9 cellular contexts compared by ENCODE assay signal in genomic region chr9:129079829-129080228, GRCh38. TPM values are rescaled to one million over a fixed set of nuclear protein-coding genes. Genes with fewer than 3 reads are reported as not detected.
DNase-seq lines count a peak whose midpoint lies in the region; ATAC-seq and TF ChIP-seq lines count a peak whose summit lies in the region.
"Had no signal": no experiment of that assay in that cellular context is flagged by ENCODE, and none has a peak within 500 bp of the region (broad histone marks: within the 10 kb centered on the region; RNA-seq: fewer than 3 reads in every experiment).

No MANE protein-coding gene starts in this region.

- POLR2A ChIA-PET in CD4-positive, alpha-beta T cell (lab: Charles Lee), result interaction anchor here (0.6 to 2.4 kb wide), 9 partner anchors 8 to 545 kb away, joined by 3 to 25 read pairs (median 3); partner anchors contain the start of genes CRAT, MIGA2, PTPA and SH3GLB2

- no peaks in the 10 kb centered on the region for H3K36me3 Mint-ChIP-seq in CD4-positive, alpha-beta T cell (ENCODE audit: low read depth)

- CTCF ChIA-PET in CD4-positive, alpha-beta T cell (lab: Charles Lee), result no interaction called here

- H4K20me1 ChIP-seq in neural cell (ENCODE audit: insufficient read depth), result no peaks in the 10 kb centered on the region

- H3K36me3 ChIP-seq in MG63 (no peaks in the 10 kb centered on the region), duodenal mucosa (ENCODE audit: control insufficient read depth in 1 of 2, insufficient read depth in 2 of 2, low read length in 2 of 2) (peaks cover 0 to 12% of the 10 kb centered on the region in 2 donors), neural cell (ENCODE audit: insufficient read depth, low read length) (no peaks in the 10 kb centered on the region)

- H3K9me3 Mint-ChIP-seq in CD4-positive, alpha-beta T cell, result no peaks in the 10 kb centered on the region

- no peak for TF ChIP-seq CTCF in CD4-positive, alpha-beta T cell (IDR thresholded peaks at IDR 0.05)
- TF ChIP-seq CTCF in neural cell (IDR thresholded peaks at IDR 0.05; ENCODE audit: poor library complexity, severe bottlenecking), result no peak

- H3F3A ChIP-seq in neural cell (ENCODE audit: insufficient read depth, low read length, poor library complexity, severe bottlenecking), result no peaks in the 10 kb centered on the region

- no peak for ATAC-seq in CD4-positive, alpha-beta T cell (ENCODE audit: poor library complexity)
- ATAC-seq in HG03442 (IDR thresholded peaks at IDR 0.05; ENCODE audit: unreplicated experiment), result no peak

- H3K27me3 Mint-ChIP-seq in CD4-positive, alpha-beta T cell, result no peaks in the 10 kb centered on the region

- no peak overlapping the region for H3K27ac Mint-ChIP-seq in CD4-positive, alpha-beta T cell

- H3K9me3 ChIP-seq in CD4-positive, alpha-beta T cell (ENCODE audit: control insufficient read depth, low read length), result no peaks in the 10 kb centered on the region
- H3K9me3 ChIP-seq in MG63 (no peaks in the 10 kb centered on the region), duodenal mucosa (ENCODE audit: control insufficient read depth in 1 of 2, low read length in 2 of 2) (no peaks in the 10 kb centered on the region), neural cell (ENCODE audit: low read length) (no peaks in the 10 kb centered on the region)

- DNase-seq in CD4-positive, alpha-beta T cell, result no peak
- DNase-seq in MG63, result no peak
- no peak for DNase-seq in DMS 273 (lab: John Stamatoyannopoulos, UW; ENCODE audit: unreplicated experiment)
- DNase-seq in midbrain (lab: John Stamatoyannopoulos, UW), result no peak
- DNase-seq in AG08396 (ENCODE audit: low spot score), result no peak
- DNase-seq: hypothalamus had no signal

- TF ChIP-seq RAD21 in neural cell (conservative IDR thresholded peaks at IDR 0.05), result no peak

- intact Hi-C loops in CD4-positive, alpha-beta T cell (cut with DNase I, micrococcal nuclease), result loop anchor here (2.0 kb wide), 3 partner anchors 31 to 51 kb away; partner anchors contain the start of genes CRAT (in 1 of the 2), MIGA2 (in 1 of the 2), PTPA (in 1 of the 2) and SH3GLB2 (in 1 of the 2)

- no peak overlapping the region for H2AFZ ChIP-seq in neural cell (ENCODE audit: low read depth, low read length)

- H3K4me3 ChIP-seq in MG63, result peak overlapping the region; percentile 97
- H3K4me3 ChIP-seq in duodenal mucosa (ENCODE audit: low read depth in 1 of 2, low read length in 2 of 2), result peak overlapping the region; percentile 76 to 93
- peak overlapping the region; percentile 86 for H3K4me3 ChIP-seq in neural cell (ENCODE audit: low read length)

- no peak for TF ChIP-seq EP300 in neural cell (conservative IDR thresholded peaks at IDR 0.05; ENCODE audit: poor library complexity, severe bottlenecking)

- no peaks in the 10 kb centered on the region for H3K9me2 ChIP-seq in neural cell (ENCODE audit: insufficient read depth, low read length)

- H3K4me1 Mint-ChIP-seq in CD4-positive, alpha-beta T cell (ENCODE audit: low read depth), result peaks cover 29% of the 10 kb centered on the region

- peak overlapping the region; percentile 96 for H3K4me3 Mint-ChIP-seq in CD4-positive, alpha-beta T cell

- H3K9ac ChIP-seq in duodenal mucosa (ENCODE audit: low read depth in 1 of 2, low read length in 2 of 2) (peak overlapping the region in 1 of 2 donors; percentile 40), neural cell (ENCODE audit: low read length) (no peak overlapping the region)

- no peaks in the 10 kb centered on the region for H3K27me3 ChIP-seq in CD4-positive, alpha-beta T cell (ENCODE audit: control insufficient read depth, insufficient read depth, low read length)
- H3K27me3 ChIP-seq in MG63 (no peaks in the 10 kb centered on the region), duodenal mucosa (ENCODE audit: control insufficient read depth in 1 of 2, insufficient read depth in 2 of 2, low read length in 2 of 2) (no peaks in the 10 kb centered on the region), neural cell (ENCODE audit: insufficient read depth, low read depth, low read length) (no peaks in the 10 kb centered on the region)

- peaks cover 54 to 71% of the 10 kb centered on the region in 2 donors for H3K4me1 ChIP-seq in duodenal mucosa (ENCODE audit: control insufficient read depth in 1 of 2, insufficient read depth in 2 of 2, low read length in 2 of 2)

- H3K4me2 ChIP-seq in neural cell (ENCODE audit: low read length), result no peak overlapping the region

- H3K79me2 ChIP-seq in neural cell (replicated peaks; ENCODE audit: insufficient read depth, low read length), result peaks cover 18% of the 10 kb centered on the region

- no peak overlapping the region for H3K27ac ChIP-seq in CD4-positive, alpha-beta T cell (ENCODE audit: low read depth, low read length)
- H3K27ac ChIP-seq in duodenal mucosa (ENCODE audit: low read depth, low read length), result no peak overlapping the region
- no peak overlapping the region for H3K27ac ChIP-seq in neural cell (ENCODE audit: low read length)

TF ChIP-seq in neural cell, 6 proteins besides CTCF, POLR2A, EP300 and RAD21:
- TF ChIP-seq, protein P1, sequence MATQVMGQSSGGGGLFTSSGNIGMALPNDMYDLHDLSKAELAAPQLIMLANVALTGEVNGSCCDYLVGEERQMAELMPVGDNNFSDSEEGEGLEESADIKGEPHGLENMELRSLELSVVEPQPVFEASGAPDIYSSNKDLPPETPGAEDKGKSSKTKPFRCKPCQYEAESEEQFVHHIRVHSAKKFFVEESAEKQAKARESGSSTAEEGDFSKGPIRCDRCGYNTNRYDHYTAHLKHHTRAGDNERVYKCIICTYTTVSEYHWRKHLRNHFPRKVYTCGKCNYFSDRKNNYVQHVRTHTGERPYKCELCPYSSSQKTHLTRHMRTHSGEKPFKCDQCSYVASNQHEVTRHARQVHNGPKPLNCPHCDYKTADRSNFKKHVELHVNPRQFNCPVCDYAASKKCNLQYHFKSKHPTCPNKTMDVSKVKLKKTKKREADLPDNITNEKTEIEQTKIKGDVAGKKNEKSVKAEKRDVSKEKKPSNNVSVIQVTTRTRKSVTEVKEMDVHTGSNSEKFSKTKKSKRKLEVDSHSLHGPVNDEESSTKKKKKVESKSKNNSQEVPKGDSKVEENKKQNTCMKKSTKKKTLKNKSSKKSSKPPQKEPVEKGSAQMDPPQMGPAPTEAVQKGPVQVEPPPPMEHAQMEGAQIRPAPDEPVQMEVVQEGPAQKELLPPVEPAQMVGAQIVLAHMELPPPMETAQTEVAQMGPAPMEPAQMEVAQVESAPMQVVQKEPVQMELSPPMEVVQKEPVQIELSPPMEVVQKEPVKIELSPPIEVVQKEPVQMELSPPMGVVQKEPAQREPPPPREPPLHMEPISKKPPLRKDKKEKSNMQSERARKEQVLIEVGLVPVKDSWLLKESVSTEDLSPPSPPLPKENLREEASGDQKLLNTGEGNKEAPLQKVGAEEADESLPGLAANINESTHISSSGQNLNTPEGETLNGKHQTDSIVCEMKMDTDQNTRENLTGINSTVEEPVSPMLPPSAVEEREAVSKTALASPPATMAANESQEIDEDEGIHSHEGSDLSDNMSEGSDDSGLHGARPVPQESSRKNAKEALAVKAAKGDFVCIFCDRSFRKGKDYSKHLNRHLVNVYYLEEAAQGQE (IDR thresholded peaks at IDR 0.05; ENCODE audit: borderline replicate concordance), result no peak
- TF ChIP-seq POLR2AphosphoS5 (IDR thresholded peaks at IDR 0.05) (no peak), MXI1 (conservative IDR thresholded peaks at IDR 0.05; ENCODE audit: poor library complexity, severe bottlenecking) (no peak), EZH2 (IDR thresholded peaks at IDR 0.05; ENCODE audit: borderline replicate concordance, insufficient read depth, low read length, poor library complexity, severe bottlenecking) (no peak)
TF ChIP-seq in neural cell: peak in this region for 0.

RNA-seq across cellular contexts. Expression of gene DOLPP1, which starts 1.1 kb away (rescaled TPM):
- total RNA-seq in CD4-positive, alpha-beta T cell, result 1 to 10 TPM; 2.7 to 3.6 TPM
- 18.4 and 24.9 TPM in 2 replicates for total RNA-seq in MG63 (2014; rRNA removed; shearing (Covaris generic); ENCODE audit: low replicate concordance)
- 31.1 and 31.5 TPM in 2 replicates for polyA plus RNA-seq in neural cell
- polyA minus RNA-seq in neural cell, result 20.6 and 26.1 TPM in 2 replicates

RNA-seq across cellular contexts. Expression of gene CRAT, which starts 30.8 kb away (rescaled TPM):
- total RNA-seq in CD4-positive, alpha-beta T cell, result 1 to 10 TPM; 7.1 to 9.4 TPM
- 16.3 and 17.5 TPM in 2 replicates for total RNA-seq in MG63 (2014; rRNA removed; shearing (Covaris generic); ENCODE audit: low replicate concordance)
- 14.3 and 21.2 TPM in 2 replicates for polyA plus RNA-seq in neural cell
- polyA minus RNA-seq in neural cell, result 17.5 and 19.3 TPM in 2 replicates

RNA-seq across cellular contexts. Expression of gene PTPA, which starts 31.4 kb away (rescaled TPM):
- total RNA-seq in CD4-positive, alpha-beta T cell, result 10 to 100 TPM; 21.6 to 23.3 TPM
- total RNA-seq in MG63 (2014; rRNA removed; shearing (Covaris generic); ENCODE audit: low replicate concordance), result 76.3 and 127 TPM in 2 replicates
- polyA plus RNA-seq in neural cell, result 50.5 and 62.8 TPM in 2 replicates
- 74.4 and 77.9 TPM in 2 replicates for polyA minus RNA-seq in neural cell

RNA-seq across cellular contexts. Expression of gene MIGA2, which starts 43.4 kb away (rescaled TPM):
- total RNA-seq in CD4-positive, alpha-beta T cell, result 10 to 100 TPM; 53.2 to 56.9 TPM
- total RNA-seq in MG63 (2014; rRNA removed; shearing (Covaris generic); ENCODE audit: low replicate concordance), result 16.5 and 19.3 TPM in 2 replicates
- 42.4 and 73.6 TPM in 2 replicates for polyA plus RNA-seq in neural cell
- polyA minus RNA-seq in neural cell, result 23.9 and 27.1 TPM in 2 replicates

RNA-seq across cellular contexts. Expression of gene SH3GLB2, which starts 51.7 kb away (rescaled TPM):
- total RNA-seq in CD4-positive, alpha-beta T cell, result 10 to 100 TPM; 65.6 to 69.1 TPM
- 36.7 and 42.7 TPM in 2 replicates for total RNA-seq in MG63 (2014; rRNA removed; shearing (Covaris generic); ENCODE audit: low replicate concordance)
- 128 and 160 TPM in 2 replicates for polyA plus RNA-seq in neural cell
- polyA minus RNA-seq in neural cell, result 70.7 and 73.8 TPM in 2 replicates
